Comparison of ENCODE assay signal across 8 cellular contexts in the genomic region with DNA sequence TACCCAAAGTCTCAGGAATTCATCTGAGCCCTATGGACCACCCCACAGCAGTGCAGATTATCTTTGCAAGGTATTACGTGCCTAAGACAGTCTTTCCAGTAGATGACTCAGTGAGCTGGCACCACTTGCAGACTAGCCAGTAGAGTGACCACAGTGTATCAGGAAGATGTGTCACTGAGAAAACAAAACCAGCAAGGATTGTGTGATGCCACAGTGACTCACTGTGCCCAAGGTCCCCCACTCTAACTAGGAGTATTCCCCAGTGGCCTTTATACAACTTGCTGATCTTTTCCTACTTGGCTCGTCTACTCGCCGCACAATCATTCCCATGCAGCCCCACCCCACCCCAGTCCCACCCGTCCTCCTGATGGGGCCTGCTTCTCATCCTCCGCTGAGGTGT. TPM values are rescaled to one million over a fixed set of nuclear protein-coding genes. Genes with fewer than 3 reads are reported as not detected.
DNase-seq lines count a peak whose midpoint lies in the region; ATAC-seq, FAIRE-seq and TF ChIP-seq lines count a peak whose summit lies in the region.

No MANE protein-coding gene starts in this region.

- no peak overlapping the region for H3K4me3 ChIP-seq in retinal pigment epithelial cell (ENCODE audit: low read length)

- TF ChIP-seq CTCF in retinal pigment epithelial cell (conservative IDR thresholded peaks at IDR 0.05; ENCODE audit: low read depth, low read length), result no peak
- no peak for TF ChIP-seq CTCF in D721Med (IDR thresholded peaks at IDR 0.05; ENCODE audit: insufficient read depth, missing control alignments)

- no peak for ATAC-seq in GM19035 (IDR thresholded peaks at IDR 0.05; ENCODE audit: unreplicated experiment)

- peak; percentile 14 for DNase-seq in NCI-H2196 (lab: John Stamatoyannopoulos, UW; ENCODE audit: unreplicated experiment)
- DNase-seq in NCI-H2196 treated with DMSO at 0.1 percent for 48 hours (lab: John Stamatoyannopoulos, UW; ENCODE audit: unreplicated experiment), result no peak
- DNase-seq in NCI-H226, result peak; percentile 90
- DNase-seq in dermis microvascular lymphatic vessel endothelial cell (ENCODE audit: low read depth in 2 of 2), result peak; percentile 74 to 93
- peak; percentile 54 for DNase-seq in retinal pigment epithelial cell (ENCODE audit: low read depth)
- no peak for DNase-seq in NOMO-1 treated with DMSO at 0.1 percent for 48 hours (lab: John Stamatoyannopoulos, UW; ENCODE audit: unreplicated experiment)
- DNase-seq in D721Med (ENCODE audit: insufficient read length, low spot score), result no peak

- FAIRE-seq in D721Med (lab: Jason Lieb, UNC), result no peak

RNA-seq across cellular contexts. Expression of a gene that starts 26.8 kb away (rescaled TPM):
- total RNA-seq in dermis microvascular lymphatic vessel endothelial cell, result 3.6 and 7.1 TPM in 2 replicates

RNA-seq across cellular contexts. Expression of a gene that starts 46.4 kb away (rescaled TPM):
- total RNA-seq in dermis microvascular lymphatic vessel endothelial cell, result not detected in 2 replicates

Comparison
In these comparisons a context has a peak if more than half of its experiments do, and no peak if none do; other contexts are left out.
1. DNase-seq: peak in NCI-H2196 (single experiment), NCI-H226 (single experiment), dermis microvascular lymphatic vessel endothelial cell (2 of 2) and retinal pigment epithelial cell (single experiment); none in NCI-H2196 treated with DMSO at 0.1 percent for 48 hours (single experiment), NOMO-1 treated with DMSO at 0.1 percent for 48 hours (single experiment) and D721Med (single experiment).